1 cellular context compared by ENCODE assay signal in the genomic region with DNA sequence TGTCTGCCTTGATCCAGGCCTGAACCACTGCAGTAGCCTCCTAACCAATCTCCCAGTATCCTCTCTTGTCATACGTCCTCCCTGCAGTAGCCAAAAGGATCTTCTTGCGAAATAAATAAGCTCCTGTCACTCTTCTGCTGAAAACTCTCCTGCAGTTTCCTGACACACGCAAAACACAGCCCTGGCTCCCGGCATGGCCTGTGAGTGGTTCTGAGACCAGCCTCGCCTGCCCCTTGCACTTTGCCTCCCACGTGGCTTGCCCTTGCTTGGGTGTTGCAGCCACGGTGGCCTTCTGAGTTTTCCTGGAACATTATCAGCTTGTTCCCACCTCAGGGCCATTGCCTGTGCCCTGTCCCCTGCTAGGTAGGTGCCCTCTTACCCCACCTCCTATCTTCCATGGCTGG.
TF ChIP-seq lines count a peak whose summit lies in the region.

No MANE protein-coding gene starts in this region.

TF ChIP-seq in HepG2, 621 proteins besides CTCF, POLR2A, EP300 and RAD21 (continued from another document and continues in another):
- no peak for TF ChIP-seq HOMEZ (CRISPR knock-in tag; IDR thresholded peaks at IDR 0.05; ENCODE audit: low read depth)
- TF ChIP-seq, protein P1, sequence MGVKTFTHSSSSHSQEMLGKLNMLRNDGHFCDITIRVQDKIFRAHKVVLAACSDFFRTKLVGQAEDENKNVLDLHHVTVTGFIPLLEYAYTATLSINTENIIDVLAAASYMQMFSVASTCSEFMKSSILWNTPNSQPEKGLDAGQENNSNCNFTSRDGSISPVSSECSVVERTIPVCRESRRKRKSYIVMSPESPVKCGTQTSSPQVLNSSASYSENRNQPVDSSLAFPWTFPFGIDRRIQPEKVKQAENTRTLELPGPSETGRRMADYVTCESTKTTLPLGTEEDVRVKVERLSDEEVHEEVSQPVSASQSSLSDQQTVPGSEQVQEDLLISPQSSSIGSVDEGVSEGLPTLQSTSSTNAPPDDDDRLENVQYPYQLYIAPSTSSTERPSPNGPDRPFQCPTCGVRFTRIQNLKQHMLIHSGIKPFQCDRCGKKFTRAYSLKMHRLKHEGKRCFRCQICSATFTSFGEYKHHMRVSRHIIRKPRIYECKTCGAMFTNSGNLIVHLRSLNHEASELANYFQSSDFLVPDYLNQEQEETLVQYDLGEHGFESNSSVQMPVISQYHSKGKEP (CRISPR knock-in tag; IDR thresholded peaks at IDR 0.05): no peak
- no peak for TF ChIP-seq ZKSCAN5 (CRISPR knock-in tag; IDR thresholded peaks at IDR 0.05)
- TF ChIP-seq THYN1 (CRISPR knock-in tag; IDR thresholded peaks at IDR 0.05; ENCODE audit: borderline replicate concordance, low read depth): no peak
- no peak for TF ChIP-seq ZNF549 (CRISPR knock-in tag; IDR thresholded peaks at IDR 0.05)
- peak; percentile 85 for TF ChIP-seq THAP11 (CRISPR knock-in tag; IDR thresholded peaks at IDR 0.05)
- no peak for TF ChIP-seq ZKSCAN8 (CRISPR knock-in tag; IDR thresholded peaks at IDR 0.05; ENCODE audit: borderline replicate concordance)
- TF ChIP-seq, protein P2, sequence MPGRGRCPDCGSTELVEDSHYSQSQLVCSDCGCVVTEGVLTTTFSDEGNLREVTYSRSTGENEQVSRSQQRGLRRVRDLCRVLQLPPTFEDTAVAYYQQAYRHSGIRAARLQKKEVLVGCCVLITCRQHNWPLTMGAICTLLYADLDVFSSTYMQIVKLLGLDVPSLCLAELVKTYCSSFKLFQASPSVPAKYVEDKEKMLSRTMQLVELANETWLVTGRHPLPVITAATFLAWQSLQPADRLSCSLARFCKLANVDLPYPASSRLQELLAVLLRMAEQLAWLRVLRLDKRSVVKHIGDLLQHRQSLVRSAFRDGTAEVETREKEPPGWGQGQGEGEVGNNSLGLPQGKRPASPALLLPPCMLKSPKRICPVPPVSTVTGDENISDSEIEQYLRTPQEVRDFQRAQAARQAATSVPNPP (CRISPR knock-in tag; IDR thresholded peaks at IDR 0.05): no peak; the same call in 1 of the 2 replicates
- TF ChIP-seq, protein P3, sequence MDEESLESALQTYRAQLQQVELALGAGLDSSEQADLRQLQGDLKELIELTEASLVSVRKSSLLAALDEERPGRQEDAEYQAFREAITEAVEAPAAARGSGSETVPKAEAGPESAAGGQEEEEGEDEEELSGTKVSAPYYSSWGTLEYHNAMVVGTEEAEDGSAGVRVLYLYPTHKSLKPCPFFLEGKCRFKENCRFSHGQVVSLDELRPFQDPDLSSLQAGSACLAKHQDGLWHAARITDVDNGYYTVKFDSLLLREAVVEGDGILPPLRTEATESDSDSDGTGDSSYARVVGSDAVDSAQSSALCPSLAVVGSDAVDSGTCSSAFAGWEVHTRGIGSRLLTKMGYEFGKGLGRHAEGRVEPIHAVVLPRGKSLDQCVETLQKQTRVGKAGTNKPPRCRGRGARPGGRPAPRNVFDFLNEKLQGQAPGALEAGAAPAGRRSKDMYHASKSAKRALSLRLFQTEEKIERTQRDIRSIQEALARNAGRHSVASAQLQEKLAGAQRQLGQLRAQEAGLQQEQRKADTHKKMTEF (CRISPR knock-in tag; IDR thresholded peaks at IDR 0.05): peak; percentile 86; the same call in 1 of the 2 replicates
- TF ChIP-seq FIP1L1 (IDR thresholded peaks at IDR 0.05; ENCODE audit: borderline replicate concordance, insufficient read depth, low read depth, low read length): no peak
- no peak for TF ChIP-seq REL (CRISPR knock-in tag; conservative IDR thresholded peaks at IDR 0.05)
- TF ChIP-seq ZNF280B (CRISPR knock-in tag; IDR thresholded peaks at IDR 0.05; ENCODE audit: borderline replicate concordance): peak; percentile 47; the same call in 1 of the 2 replicates
- TF ChIP-seq SIN3B (IDR thresholded peaks at IDR 0.05; ENCODE audit: low read length): no peak
- TF ChIP-seq, protein P4, sequence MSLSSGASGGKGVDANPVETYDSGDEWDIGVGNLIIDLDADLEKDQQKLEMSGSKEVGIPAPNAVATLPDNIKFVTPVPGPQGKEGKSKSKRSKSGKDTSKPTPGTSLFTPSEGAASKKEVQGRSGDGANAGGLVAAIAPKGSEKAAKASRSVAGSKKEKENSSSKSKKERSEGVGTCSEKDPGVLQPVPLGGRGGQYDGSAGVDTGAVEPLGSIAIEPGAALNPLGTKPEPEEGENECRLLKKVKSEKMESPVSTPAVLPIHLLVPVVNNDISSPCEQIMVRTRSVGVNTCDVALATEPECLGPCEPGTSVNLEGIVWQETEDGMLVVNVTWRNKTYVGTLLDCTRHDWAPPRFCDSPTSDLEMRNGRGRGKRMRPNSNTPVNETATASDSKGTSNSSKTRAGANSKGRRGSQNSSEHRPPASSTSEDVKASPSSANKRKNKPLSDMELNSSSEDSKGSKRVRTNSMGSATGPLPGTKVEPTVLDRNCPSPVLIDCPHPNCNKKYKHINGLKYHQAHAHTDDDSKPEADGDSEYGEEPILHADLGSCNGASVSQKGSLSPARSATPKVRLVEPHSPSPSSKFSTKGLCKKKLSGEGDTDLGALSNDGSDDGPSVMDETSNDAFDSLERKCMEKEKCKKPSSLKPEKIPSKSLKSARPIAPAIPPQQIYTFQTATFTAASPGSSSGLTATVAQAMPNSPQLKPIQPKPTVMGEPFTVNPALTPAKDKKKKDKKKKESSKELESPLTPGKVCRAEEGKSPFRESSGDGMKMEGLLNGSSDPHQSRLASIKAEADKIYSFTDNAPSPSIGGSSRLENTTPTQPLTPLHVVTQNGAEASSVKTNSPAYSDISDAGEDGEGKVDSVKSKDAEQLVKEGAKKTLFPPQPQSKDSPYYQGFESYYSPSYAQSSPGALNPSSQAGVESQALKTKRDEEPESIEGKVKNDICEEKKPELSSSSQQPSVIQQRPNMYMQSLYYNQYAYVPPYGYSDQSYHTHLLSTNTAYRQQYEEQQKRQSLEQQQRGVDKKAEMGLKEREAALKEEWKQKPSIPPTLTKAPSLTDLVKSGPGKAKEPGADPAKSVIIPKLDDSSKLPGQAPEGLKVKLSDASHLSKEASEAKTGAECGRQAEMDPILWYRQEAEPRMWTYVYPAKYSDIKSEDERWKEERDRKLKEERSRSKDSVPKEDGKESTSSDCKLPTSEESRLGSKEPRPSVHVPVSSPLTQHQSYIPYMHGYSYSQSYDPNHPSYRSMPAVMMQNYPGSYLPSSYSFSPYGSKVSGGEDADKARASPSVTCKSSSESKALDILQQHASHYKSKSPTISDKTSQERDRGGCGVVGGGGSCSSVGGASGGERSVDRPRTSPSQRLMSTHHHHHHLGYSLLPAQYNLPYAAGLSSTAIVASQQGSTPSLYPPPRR (CRISPR knock-in tag; IDR thresholded peaks at IDR 0.05; ENCODE audit: borderline replicate concordance): peak; percentile 15; the same call in 1 of the 2 replicates
- TF ChIP-seq ZNF33A (CRISPR knock-in tag; IDR thresholded peaks at IDR 0.05; ENCODE audit: borderline replicate concordance): no peak
- TF ChIP-seq, protein P5, sequence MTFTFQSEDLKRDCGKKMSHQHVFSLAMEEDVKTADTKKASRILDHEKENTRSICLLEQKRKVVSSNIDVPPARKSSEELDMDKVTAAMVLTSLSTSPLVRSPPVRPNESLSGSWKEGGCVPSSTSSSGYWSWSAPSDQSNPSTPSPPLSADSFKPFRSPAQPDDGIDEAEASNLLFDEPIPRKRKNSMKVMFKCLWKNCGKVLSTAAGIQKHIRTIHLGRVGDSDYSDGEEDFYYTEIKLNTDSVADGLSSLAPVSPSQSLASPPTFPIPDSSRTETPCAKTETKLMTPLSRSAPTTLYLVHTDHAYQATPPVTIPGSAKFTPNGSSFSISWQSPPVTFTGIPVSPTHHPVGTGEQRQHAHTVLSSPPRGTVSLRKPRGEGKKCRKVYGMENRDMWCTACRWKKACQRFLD (CRISPR knock-in tag; IDR thresholded peaks at IDR 0.05; ENCODE audit: borderline replicate concordance): no peak
- no peak for TF ChIP-seq ZNF570 (CRISPR knock-in tag; IDR thresholded peaks at IDR 0.05; ENCODE audit: borderline replicate concordance)
- TF ChIP-seq RARA (CRISPR knock-in tag; IDR thresholded peaks at IDR 0.05): peak; percentile 55
- no peak for TF ChIP-seq ZNF101 (CRISPR knock-in tag; IDR thresholded peaks at IDR 0.05; ENCODE audit: borderline replicate concordance, low read depth)
- no peak for TF ChIP-seq NBN (conservative IDR thresholded peaks at IDR 0.05)
- TF ChIP-seq ZBTB20 (CRISPR knock-in tag; IDR thresholded peaks at IDR 0.05; ENCODE audit: borderline replicate concordance, low read depth): peak; percentile 59; the same call in 1 of the 2 replicates
- no peak for TF ChIP-seq ZNF10 (CRISPR knock-in tag; IDR thresholded peaks at IDR 0.05; ENCODE audit: borderline replicate concordance, low read depth)
- TF ChIP-seq ATAD3A (CRISPR knock-in tag; IDR thresholded peaks at IDR 0.05): no peak
- TF ChIP-seq MEF2D (CRISPR knock-in tag; IDR thresholded peaks at IDR 0.05): peak; percentile 73
- TF ChIP-seq ZNF17 (CRISPR knock-in tag; IDR thresholded peaks at IDR 0.05): no peak
- peak; percentile 31; the same call in 1 of the 2 replicates for TF ChIP-seq TFAP4 (IDR thresholded peaks at IDR 0.05; ENCODE audit: borderline replicate concordance, low read depth)
- TF ChIP-seq ZNF746 (CRISPR knock-in tag; IDR thresholded peaks at IDR 0.05): no peak; the same call in 1 of the 2 replicates
- no peak for TF ChIP-seq ZNF138 (CRISPR knock-in tag; IDR thresholded peaks at IDR 0.05; ENCODE audit: low read depth)
- TF ChIP-seq PCBP1 (IDR thresholded peaks at IDR 0.05; ENCODE audit: borderline replicate concordance, low read depth, low read length): no peak
- TF ChIP-seq PRDM4 (CRISPR knock-in tag; IDR thresholded peaks at IDR 0.05; ENCODE audit: borderline replicate concordance): no peak
- no peak for TF ChIP-seq GZF1 (CRISPR knock-in tag; IDR thresholded peaks at IDR 0.05)
- no peak for TF ChIP-seq NFE2L2 (IDR thresholded peaks at IDR 0.05; ENCODE audit: low read length)
- TF ChIP-seq, protein P6, sequence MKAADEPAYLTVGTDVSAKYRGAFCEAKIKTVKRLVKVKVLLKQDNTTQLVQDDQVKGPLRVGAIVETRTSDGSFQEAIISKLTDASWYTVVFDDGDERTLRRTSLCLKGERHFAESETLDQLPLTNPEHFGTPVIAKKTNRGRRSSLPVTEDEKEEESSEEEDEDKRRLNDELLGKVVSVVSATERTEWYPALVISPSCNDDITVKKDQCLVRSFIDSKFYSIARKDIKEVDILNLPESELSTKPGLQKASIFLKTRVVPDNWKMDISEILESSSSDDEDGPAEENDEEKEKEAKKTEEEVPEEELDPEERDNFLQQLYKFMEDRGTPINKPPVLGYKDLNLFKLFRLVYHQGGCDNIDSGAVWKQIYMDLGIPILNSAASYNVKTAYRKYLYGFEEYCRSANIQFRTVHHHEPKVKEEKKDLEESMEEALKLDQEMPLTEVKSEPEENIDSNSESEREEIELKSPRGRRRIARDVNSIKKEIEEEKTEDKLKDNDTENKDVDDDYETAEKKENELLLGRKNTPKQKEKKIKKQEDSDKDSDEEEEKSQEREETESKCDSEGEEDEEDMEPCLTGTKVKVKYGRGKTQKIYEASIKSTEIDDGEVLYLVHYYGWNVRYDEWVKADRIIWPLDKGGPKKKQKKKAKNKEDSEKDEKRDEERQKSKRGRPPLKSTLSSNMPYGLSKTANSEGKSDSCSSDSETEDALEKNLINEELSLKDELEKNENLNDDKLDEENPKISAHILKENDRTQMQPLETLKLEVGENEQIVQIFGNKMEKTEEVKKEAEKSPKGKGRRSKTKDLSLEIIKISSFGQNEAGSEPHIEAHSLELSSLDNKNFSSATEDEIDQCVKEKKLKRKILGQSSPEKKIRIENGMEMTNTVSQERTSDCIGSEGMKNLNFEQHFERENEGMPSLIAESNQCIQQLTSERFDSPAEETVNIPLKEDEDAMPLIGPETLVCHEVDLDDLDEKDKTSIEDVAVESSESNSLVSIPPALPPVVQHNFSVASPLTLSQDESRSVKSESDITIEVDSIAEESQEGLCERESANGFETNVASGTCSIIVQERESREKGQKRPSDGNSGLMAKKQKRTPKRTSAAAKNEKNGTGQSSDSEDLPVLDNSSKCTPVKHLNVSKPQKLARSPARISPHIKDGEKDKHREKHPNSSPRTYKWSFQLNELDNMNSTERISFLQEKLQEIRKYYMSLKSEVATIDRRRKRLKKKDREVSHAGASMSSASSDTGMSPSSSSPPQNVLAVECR (CRISPR knock-in tag; IDR thresholded peaks at IDR 0.05; ENCODE audit: borderline replicate concordance): peak; percentile 81
- TF ChIP-seq STAG1 (CRISPR knock-in tag; IDR thresholded peaks at IDR 0.05): peak; percentile 23; the same call in 1 of the 2 replicates
